In the genomic region with DNA sequence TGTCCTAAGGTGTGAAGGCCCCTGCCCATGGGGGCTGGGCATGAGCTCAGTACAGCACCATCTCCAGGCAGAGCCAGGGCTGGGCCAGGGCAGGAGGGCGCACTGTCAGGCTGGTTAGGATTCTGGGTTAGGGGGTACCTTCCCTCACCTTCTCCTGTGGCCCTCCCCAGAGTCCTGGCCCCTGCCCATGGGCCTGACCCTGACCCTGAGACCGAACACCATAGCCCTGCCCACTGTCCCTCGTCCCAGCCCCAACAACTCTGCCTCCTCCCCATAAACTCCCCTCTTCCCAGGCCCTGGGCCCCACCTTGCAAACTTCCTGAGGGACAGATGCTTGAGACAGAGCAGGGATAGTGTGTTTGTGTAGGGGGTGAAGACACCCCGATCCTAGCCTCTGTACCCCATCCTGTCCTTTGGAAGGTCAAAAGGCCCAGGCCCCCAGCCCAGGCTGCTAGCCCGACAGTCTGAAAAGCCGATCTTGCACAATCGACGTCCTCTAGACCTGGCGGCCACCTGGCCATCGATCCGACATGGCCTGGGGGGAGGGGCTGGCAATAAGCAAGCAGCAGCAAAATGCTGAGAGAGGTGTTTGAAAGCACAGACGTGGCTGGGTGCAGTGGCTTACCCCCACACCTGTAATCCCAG, we compare ENCODE assay signal across 1 cellular context.
TF ChIP-seq lines count a peak whose summit lies in the region.

No MANE protein-coding gene starts in this region.

TF ChIP-seq in HepG2, 621 proteins besides CTCF, POLR2A, EP300 and RAD21 (continued from another document and continues in another):
- no peak for TF ChIP-seq SUZ12 (IDR thresholded peaks at IDR 0.05; ENCODE audit: low read depth, low read length)
- TF ChIP-seq, protein P1, sequence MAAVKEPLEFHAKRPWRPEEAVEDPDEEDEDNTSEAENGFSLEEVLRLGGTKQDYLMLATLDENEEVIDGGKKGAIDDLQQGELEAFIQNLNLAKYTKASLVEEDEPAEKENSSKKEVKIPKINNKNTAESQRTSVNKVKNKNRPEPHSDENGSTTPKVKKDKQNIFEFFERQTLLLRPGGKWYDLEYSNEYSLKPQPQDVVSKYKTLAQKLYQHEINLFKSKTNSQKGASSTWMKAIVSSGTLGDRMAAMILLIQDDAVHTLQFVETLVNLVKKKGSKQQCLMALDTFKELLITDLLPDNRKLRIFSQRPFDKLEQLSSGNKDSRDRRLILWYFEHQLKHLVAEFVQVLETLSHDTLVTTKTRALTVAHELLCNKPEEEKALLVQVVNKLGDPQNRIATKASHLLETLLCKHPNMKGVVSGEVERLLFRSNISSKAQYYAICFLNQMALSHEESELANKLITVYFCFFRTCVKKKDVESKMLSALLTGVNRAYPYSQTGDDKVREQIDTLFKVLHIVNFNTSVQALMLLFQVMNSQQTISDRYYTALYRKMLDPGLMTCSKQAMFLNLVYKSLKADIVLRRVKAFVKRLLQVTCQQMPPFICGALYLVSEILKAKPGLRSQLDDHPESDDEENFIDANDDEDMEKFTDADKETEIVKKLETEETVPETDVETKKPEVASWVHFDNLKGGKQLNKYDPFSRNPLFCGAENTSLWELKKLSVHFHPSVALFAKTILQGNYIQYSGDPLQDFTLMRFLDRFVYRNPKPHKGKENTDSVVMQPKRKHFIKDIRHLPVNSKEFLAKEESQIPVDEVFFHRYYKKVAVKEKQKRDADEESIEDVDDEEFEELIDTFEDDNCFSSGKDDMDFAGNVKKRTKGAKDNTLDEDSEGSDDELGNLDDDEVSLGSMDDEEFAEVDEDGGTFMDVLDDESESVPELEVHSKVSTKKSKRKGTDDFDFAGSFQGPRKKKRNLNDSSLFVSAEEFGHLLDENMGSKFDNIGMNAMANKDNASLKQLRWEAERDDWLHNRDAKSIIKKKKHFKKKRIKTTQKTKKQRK (IDR thresholded peaks at IDR 0.05; ENCODE audit: low read length) = no peak
- 0 out of 2 replicates have a peak, but pooled peaks have one; percentile 53 for TF ChIP-seq ZSCAN21 (CRISPR knock-in tag; IDR thresholded peaks at IDR 0.05; ENCODE audit: borderline replicate concordance)
- TF ChIP-seq CBX1 (IDR thresholded peaks at IDR 0.05; ENCODE audit: low read depth) = no peak
- TF ChIP-seq ZNF510 (CRISPR knock-in tag; IDR thresholded peaks at IDR 0.05; ENCODE audit: low read depth) = no peak
- no peak for TF ChIP-seq ZNF614 (CRISPR knock-in tag; IDR thresholded peaks at IDR 0.05; ENCODE audit: borderline replicate concordance)
- TF ChIP-seq BCL6 (CRISPR knock-in tag; IDR thresholded peaks at IDR 0.05) = peak; percentile 51; the same call in 1 of the 2 replicates
- no peak for TF ChIP-seq ATF1 (CRISPR knock-in tag; IDR thresholded peaks at IDR 0.05)
- TF ChIP-seq SMAD1 (CRISPR knock-in tag; IDR thresholded peaks at IDR 0.05; ENCODE audit: borderline replicate concordance, low read depth) = no peak
- TF ChIP-seq ZNF563 (CRISPR knock-in tag; IDR thresholded peaks at IDR 0.05) = 0 out of 2 replicates have a peak, but pooled peaks have one; percentile 32
- TF ChIP-seq, protein P2, sequence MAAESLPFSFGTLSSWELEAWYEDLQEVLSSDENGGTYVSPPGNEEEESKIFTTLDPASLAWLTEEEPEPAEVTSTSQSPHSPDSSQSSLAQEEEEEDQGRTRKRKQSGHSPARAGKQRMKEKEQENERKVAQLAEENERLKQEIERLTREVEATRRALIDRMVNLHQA (CRISPR knock-in tag; IDR thresholded peaks at IDR 0.05) = no peak
- no peak for TF ChIP-seq ZNF616 (CRISPR knock-in tag; IDR thresholded peaks at IDR 0.05; ENCODE audit: low read depth)
- peak; percentile 73 for TF ChIP-seq NR2F6 (IDR thresholded peaks at IDR 0.05)
- peak; percentile 82 for TF ChIP-seq NR2F6 (CRISPR knock-in tag; IDR thresholded peaks at IDR 0.05)
- TF ChIP-seq ZNF282 (IDR thresholded peaks at IDR 0.05; ENCODE audit: partially characterized antibody) = no peak
- no peak for TF ChIP-seq PHB2 (IDR thresholded peaks at IDR 0.05; ENCODE audit: partially characterized antibody)
- TF ChIP-seq, protein P3, sequence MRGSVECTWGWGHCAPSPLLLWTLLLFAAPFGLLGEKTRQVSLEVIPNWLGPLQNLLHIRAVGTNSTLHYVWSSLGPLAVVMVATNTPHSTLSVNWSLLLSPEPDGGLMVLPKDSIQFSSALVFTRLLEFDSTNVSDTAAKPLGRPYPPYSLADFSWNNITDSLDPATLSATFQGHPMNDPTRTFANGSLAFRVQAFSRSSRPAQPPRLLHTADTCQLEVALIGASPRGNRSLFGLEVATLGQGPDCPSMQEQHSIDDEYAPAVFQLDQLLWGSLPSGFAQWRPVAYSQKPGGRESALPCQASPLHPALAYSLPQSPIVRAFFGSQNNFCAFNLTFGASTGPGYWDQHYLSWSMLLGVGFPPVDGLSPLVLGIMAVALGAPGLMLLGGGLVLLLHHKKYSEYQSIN (CRISPR knock-in tag; IDR thresholded peaks at IDR 0.05; ENCODE audit: borderline replicate concordance) = no peak
- TF ChIP-seq PAWR (CRISPR knock-in tag; IDR thresholded peaks at IDR 0.05; ENCODE audit: borderline replicate concordance) = no peak
- TF ChIP-seq TARDBP (CRISPR knock-in tag; IDR thresholded peaks at IDR 0.05) = peak; percentile 71; the same call in 1 of the 2 replicates
- TF ChIP-seq, protein P4, sequence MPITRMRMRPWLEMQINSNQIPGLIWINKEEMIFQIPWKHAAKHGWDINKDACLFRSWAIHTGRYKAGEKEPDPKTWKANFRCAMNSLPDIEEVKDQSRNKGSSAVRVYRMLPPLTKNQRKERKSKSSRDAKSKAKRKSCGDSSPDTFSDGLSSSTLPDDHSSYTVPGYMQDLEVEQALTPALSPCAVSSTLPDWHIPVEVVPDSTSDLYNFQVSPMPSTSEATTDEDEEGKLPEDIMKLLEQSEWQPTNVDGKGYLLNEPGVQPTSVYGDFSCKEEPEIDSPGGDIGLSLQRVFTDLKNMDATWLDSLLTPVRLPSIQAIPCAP (CRISPR knock-in tag; IDR thresholded peaks at IDR 0.05; ENCODE audit: low read depth) = no peak
- TF ChIP-seq HNF4G (IDR thresholded peaks at IDR 0.05; ENCODE audit: borderline replicate concordance, low read depth, low read length) = peak; percentile 74; the same call in 1 of the 2 replicates
- no peak for TF ChIP-seq HNF4G (CRISPR knock-in tag; IDR thresholded peaks at IDR 0.05; ENCODE audit: borderline replicate concordance, low read depth)
- TF ChIP-seq CENPX (CRISPR knock-in tag; IDR thresholded peaks at IDR 0.05) = no peak
- 0 out of 2 replicates have a peak, but pooled peaks have one; percentile 20 for TF ChIP-seq KAT8 (CRISPR knock-in tag; IDR thresholded peaks at IDR 0.05)
- peak; percentile 95 for TF ChIP-seq CEBPB (IDR thresholded peaks at IDR 0.05; ENCODE audit: borderline replicate concordance, low read depth, low read length)
- peak; percentile 27; the same call in 1 of the 2 replicates for TF ChIP-seq THAP11 (CRISPR knock-in tag; IDR thresholded peaks at IDR 0.05)
- TF ChIP-seq, protein P5, sequence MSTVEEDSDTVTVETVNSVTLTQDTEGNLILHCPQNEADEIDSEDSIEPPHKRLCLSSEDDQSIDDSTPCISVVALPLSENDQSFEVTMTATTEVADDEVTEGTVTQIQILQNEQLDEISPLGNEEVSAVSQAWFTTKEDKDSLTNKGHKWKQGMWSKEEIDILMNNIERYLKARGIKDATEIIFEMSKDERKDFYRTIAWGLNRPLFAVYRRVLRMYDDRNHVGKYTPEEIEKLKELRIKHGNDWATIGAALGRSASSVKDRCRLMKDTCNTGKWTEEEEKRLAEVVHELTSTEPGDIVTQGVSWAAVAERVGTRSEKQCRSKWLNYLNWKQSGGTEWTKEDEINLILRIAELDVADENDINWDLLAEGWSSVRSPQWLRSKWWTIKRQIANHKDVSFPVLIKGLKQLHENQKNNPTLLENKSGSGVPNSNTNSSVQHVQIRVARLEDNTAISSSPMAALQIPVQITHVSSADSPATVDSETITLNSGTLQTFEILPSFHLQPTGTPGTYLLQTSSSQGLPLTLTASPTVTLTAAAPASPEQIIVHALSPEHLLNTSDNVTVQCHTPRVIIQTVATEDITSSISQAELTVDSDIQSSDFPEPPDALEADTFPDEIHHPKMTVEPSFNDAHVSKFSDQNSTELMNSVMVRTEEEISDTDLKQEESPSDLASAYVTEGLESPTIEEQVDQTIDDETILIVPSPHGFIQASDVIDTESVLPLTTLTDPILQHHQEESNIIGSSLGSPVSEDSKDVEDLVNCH (CRISPR knock-in tag; IDR thresholded peaks at IDR 0.05) = no peak
- no peak for TF ChIP-seq ELF1 (CRISPR knock-in tag; IDR thresholded peaks at IDR 0.05)
- no peak for TF ChIP-seq HMGA1 (CRISPR knock-in tag; conservative IDR thresholded peaks at IDR 0.05)
- no peak for TF ChIP-seq ZBTB21 (CRISPR knock-in tag; IDR thresholded peaks at IDR 0.05)
- no peak for TF ChIP-seq ZNF33B (CRISPR knock-in tag; IDR thresholded peaks at IDR 0.05)
- TF ChIP-seq, protein P6, sequence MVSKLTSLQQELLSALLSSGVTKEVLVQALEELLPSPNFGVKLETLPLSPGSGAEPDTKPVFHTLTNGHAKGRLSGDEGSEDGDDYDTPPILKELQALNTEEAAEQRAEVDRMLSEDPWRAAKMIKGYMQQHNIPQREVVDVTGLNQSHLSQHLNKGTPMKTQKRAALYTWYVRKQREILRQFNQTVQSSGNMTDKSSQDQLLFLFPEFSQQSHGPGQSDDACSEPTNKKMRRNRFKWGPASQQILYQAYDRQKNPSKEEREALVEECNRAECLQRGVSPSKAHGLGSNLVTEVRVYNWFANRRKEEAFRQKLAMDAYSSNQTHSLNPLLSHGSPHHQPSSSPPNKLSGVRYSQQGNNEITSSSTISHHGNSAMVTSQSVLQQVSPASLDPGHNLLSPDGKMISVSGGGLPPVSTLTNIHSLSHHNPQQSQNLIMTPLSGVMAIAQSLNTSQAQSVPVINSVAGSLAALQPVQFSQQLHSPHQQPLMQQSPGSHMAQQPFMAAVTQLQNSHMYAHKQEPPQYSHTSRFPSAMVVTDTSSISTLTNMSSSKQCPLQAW (CRISPR knock-in tag; IDR thresholded peaks at IDR 0.05) = peak; percentile 57; the same call in 1 of the 2 replicates
- no peak for TF ChIP-seq ZFP1 (CRISPR knock-in tag; IDR thresholded peaks at IDR 0.05)
- TF ChIP-seq, protein P7, sequence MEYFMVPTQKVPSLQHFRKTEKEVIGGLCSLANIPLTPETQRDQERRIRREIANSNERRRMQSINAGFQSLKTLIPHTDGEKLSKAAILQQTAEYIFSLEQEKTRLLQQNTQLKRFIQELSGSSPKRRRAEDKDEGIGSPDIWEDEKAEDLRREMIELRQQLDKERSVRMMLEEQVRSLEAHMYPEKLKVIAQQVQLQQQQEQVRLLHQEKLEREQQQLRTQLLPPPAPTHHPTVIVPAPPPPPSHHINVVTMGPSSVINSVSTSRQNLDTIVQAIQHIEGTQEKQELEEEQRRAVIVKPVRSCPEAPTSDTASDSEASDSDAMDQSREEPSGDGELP (IDR thresholded peaks at IDR 0.05; ENCODE audit: borderline replicate concordance, low read depth) = peak; percentile 89
- TF ChIP-seq, protein P8, sequence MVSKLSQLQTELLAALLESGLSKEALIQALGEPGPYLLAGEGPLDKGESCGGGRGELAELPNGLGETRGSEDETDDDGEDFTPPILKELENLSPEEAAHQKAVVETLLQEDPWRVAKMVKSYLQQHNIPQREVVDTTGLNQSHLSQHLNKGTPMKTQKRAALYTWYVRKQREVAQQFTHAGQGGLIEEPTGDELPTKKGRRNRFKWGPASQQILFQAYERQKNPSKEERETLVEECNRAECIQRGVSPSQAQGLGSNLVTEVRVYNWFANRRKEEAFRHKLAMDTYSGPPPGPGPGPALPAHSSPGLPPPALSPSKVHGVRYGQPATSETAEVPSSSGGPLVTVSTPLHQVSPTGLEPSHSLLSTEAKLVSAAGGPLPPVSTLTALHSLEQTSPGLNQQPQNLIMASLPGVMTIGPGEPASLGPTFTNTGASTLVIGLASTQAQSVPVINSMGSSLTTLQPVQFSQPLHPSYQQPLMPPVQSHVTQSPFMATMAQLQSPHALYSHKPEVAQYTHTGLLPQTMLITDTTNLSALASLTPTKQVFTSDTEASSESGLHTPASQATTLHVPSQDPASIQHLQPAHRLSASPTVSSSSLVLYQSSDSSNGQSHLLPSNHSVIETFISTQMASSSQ (IDR thresholded peaks at IDR 0.05; ENCODE audit: low read depth) = no peak
- TF ChIP-seq, protein P8 (CRISPR knock-in tag; IDR thresholded peaks at IDR 0.05; ENCODE audit: borderline replicate concordance) = 0 out of 2 replicates have a peak, but pooled peaks have one; percentile 4
- no peak for TF ChIP-seq FOXP1 (IDR thresholded peaks at IDR 0.05)
- peak; percentile 46; the same call in 1 of the 2 replicates for TF ChIP-seq FOXP1 (CRISPR knock-in tag; IDR thresholded peaks at IDR 0.05)
- no peak for TF ChIP-seq NKX3-1 (CRISPR knock-in tag; IDR thresholded peaks at IDR 0.05)
- TF ChIP-seq, protein P9, sequence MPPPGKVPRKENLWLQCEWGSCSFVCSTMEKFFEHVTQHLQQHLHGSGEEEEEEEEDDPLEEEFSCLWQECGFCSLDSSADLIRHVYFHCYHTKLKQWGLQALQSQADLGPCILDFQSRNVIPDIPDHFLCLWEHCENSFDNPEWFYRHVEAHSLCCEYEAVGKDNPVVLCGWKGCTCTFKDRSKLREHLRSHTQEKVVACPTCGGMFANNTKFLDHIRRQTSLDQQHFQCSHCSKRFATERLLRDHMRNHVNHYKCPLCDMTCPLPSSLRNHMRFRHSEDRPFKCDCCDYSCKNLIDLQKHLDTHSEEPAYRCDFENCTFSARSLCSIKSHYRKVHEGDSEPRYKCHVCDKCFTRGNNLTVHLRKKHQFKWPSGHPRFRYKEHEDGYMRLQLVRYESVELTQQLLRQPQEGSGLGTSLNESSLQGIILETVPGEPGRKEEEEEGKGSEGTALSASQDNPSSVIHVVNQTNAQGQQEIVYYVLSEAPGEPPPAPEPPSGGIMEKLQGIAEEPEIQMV (CRISPR knock-in tag; IDR thresholded peaks at IDR 0.05; ENCODE audit: low read depth) = 0 out of 2 replicates have a peak, but pooled peaks have one; percentile 63
- no peak for TF ChIP-seq KLF15 (CRISPR knock-in tag; IDR thresholded peaks at IDR 0.05; ENCODE audit: borderline replicate concordance)
- 0 out of 2 replicates have a peak, but pooled peaks have one; percentile 44 for TF ChIP-seq KDM2A (CRISPR knock-in tag; IDR thresholded peaks at IDR 0.05; ENCODE audit: borderline replicate concordance, low read depth)
- peak; percentile 68 for TF ChIP-seq PHF21A (CRISPR knock-in tag; IDR thresholded peaks at IDR 0.05)
- no peak for TF ChIP-seq MZF1 (CRISPR knock-in tag; IDR thresholded peaks at IDR 0.05; ENCODE audit: borderline replicate concordance)
- TF ChIP-seq NR2C2 (CRISPR knock-in tag; IDR thresholded peaks at IDR 0.05; ENCODE audit: borderline replicate concordance) = peak; percentile 46; the same call in 1 of the 2 replicates
- peak; percentile 44; the same call in 1 of the 2 replicates for TF ChIP-seq ZNF644 (CRISPR knock-in tag; IDR thresholded peaks at IDR 0.05; ENCODE audit: low read depth)
- TF ChIP-seq ZNF556 (CRISPR knock-in tag; IDR thresholded peaks at IDR 0.05; ENCODE audit: borderline replicate concordance) = no peak; the same call in 1 of the 2 replicates
